ENCODE assay signal across 1 cellular context in genomic region chr14:88181072-88181471, GRCh38.
TF ChIP-seq lines count a peak whose summit lies in the region.

No MANE protein-coding gene starts in this region.

TF ChIP-seq in GM23338, 12 proteins besides CTCF, POLR2A, EP300 and RAD21 (continued from another document):
- TF ChIP-seq ZNF462 (CRISPR knock-in tag; IDR thresholded peaks at IDR 0.05) (no peak), POLR2AphosphoS5 (IDR thresholded peaks at IDR 0.05; ENCODE audit: low read depth) (no peak), STAT1 (IDR thresholded peaks at IDR 0.05; ENCODE audit: unreplicated experiment) (no peak), EZH2 (IDR thresholded peaks at IDR 0.05; ENCODE audit: low read depth, unreplicated experiment) (no peak), ZNF114 (CRISPR knock-in tag; IDR thresholded peaks at IDR 0.05) (no peak), EZH2phosphoT487 (IDR thresholded peaks at IDR 0.05; ENCODE audit: unreplicated experiment) (no peak), JUNB (IDR thresholded peaks at IDR 0.05; ENCODE audit: unreplicated experiment) (no peak), ETS1 (IDR thresholded peaks at IDR 0.05) (no peak)
